Comparison of ENCODE assay signal across 15 cellular contexts in genomic region chr15:63264685-63265302, GRCh38. TPM values are rescaled to one million over a fixed set of nuclear protein-coding genes. Genes with fewer than 3 reads are reported as not detected.
DNase-seq lines count a peak whose midpoint lies in the region; ATAC-seq and TF ChIP-seq lines count a peak whose summit lies in the region.
"Had no signal": no experiment of that assay in that cellular context is flagged by ENCODE, and none has a peak within 500 bp of the region (broad histone marks: within the 10 kb centered on the region; RNA-seq: fewer than 3 reads in every experiment).

No MANE protein-coding gene starts in this region.

- H3K27ac ChIP-seq in SJCRH30 (peak overlapping the region; percentile 33), WERI-Rb-1 (no peak overlapping the region), uterus (no peak overlapping the region)
- H3K27ac ChIP-seq: 22Rv1 had no signal

- no peak overlapping the region for H3K4me3 Mint-ChIP-seq in activated CD4-positive, alpha-beta T cell treated with anti-CD3 and anti-CD28 coated beads for 36 hours
- H3K4me3 Mint-ChIP-seq: activated CD4-positive, alpha-beta memory T cell treated with anti-CD3 and anti-CD28 coated beads for 36 hours; activated T-helper 17 cell treated with anti-CD3 and anti-CD28 coated beads, Interleukin-2, amount 50 U/mL, for 72 hours; CD8-positive, alpha-beta memory T cell; stimulated activated naive CD8-positive, alpha-beta T cell treated with anti-CD3 and anti-CD28 coated beads, Interleukin-15, Interleukin-2, amounts not matched to agents 100 ng/mL and 50 ng/mL, for 24 hours had no signal

- POLR2A ChIA-PET in activated CD4-positive, alpha-beta T cell treated with anti-CD3 and anti-CD28 coated beads for 36 hours (lab: Charles Lee): interaction anchor here (0.5 to 0.6 kb wide), 2 partner anchors 47 to 175 kb away, joined by 3 to 5 read pairs; no protein-coding TSS in a partner anchor

- H3K27me3 Mint-ChIP-seq in activated CD4-positive, alpha-beta T cell treated with anti-CD3 and anti-CD28 coated beads for 36 hours: no peaks in the 10 kb centered on the region
- H3K27me3 Mint-ChIP-seq: activated CD4-positive, alpha-beta memory T cell treated with anti-CD3 and anti-CD28 coated beads for 36 hours; activated T-helper 17 cell treated with anti-CD3 and anti-CD28 coated beads, Interleukin-2, amount 50 U/mL, for 72 hours; CD8-positive, alpha-beta memory T cell; stimulated activated naive CD8-positive, alpha-beta T cell treated with anti-CD3 and anti-CD28 coated beads, Interleukin-15, Interleukin-2, amounts not matched to agents 100 ng/mL and 50 ng/mL, for 24 hours had no signal

- intact Hi-C loops in activated CD4-positive, alpha-beta T cell treated with anti-CD3 and anti-CD28 coated beads for 36 hours (cut with DNase I, micrococcal nuclease): no loop called here
- intact Hi-C loops in uterus (cut with DNase I; ENCODE audit: low total_unique reads): no loop called here

- H3K4me1 ChIP-seq in SJCRH30 (peaks cover 23% of the 10 kb centered on the region), skeletal muscle satellite cell (ENCODE audit: control insufficient read depth, insufficient read depth, low read length) (peaks cover 8% of the 10 kb centered on the region), uterus (no peaks in the 10 kb centered on the region)
- H3K4me1 ChIP-seq: HAP-1 had no signal

- ATAC-seq in activated CD4-positive, alpha-beta T cell treated with anti-CD3 and anti-CD28 coated beads for 36 hours: no peak
- ATAC-seq: activated T-helper 17 cell treated with anti-CD3 and anti-CD28 coated beads, Interleukin-2, amount 50 U/mL, for 72 hours had no signal

- CTCF ChIA-PET in activated CD4-positive, alpha-beta T cell treated with anti-CD3 and anti-CD28 coated beads for 36 hours (lab: Charles Lee): interaction anchor here (0.7 to 1.0 kb wide), 2 partner anchors 23 to 225 kb away, joined by 3 to 4 read pairs; no protein-coding TSS in a partner anchor

- DNase-seq in activated CD4-positive, alpha-beta T cell treated with anti-CD3 and anti-CD28 coated beads for 36 hours: no peak
- no peak for DNase-seq in activated CD4-positive, alpha-beta T cell treated with anti-CD3 and anti-CD28 coated beads, Interleukin-2, amount 50 U/mL, for 48 hours
- DNase-seq in SJCRH30 (peak; percentile 28 to 83), fibroblast of villous mesenchyme (ENCODE audit: low read depth) (peak; percentile 72), WERI-Rb-1 (no peak), uterus (no peak)
- DNase-seq in central memory CD4-positive, alpha-beta T cell: no peak
- DNase-seq: activated CD4-positive, alpha-beta memory T cell treated with anti-CD3 and anti-CD28 coated beads for 36 hours; CD8-positive, alpha-beta memory T cell; NCI-H1048 had no signal

- H3K27me3 ChIP-seq in SJCRH30 (no peaks in the 10 kb centered on the region), skeletal muscle satellite cell (ENCODE audit: control insufficient read depth, insufficient read depth, low read length) (no peaks in the 10 kb centered on the region), WERI-Rb-1 (ENCODE audit: insufficient read depth, low read depth, severe bottlenecking) (no peaks in the 10 kb centered on the region), uterus (no peaks in the 10 kb centered on the region)

- H3K36me3 Mint-ChIP-seq in activated CD4-positive, alpha-beta T cell treated with anti-CD3 and anti-CD28 coated beads for 36 hours (ENCODE audit: low read depth): peaks cover 58% of the 10 kb centered on the region

- no peaks in the 10 kb centered on the region for H3K4me1 Mint-ChIP-seq in activated CD4-positive, alpha-beta T cell treated with anti-CD3 and anti-CD28 coated beads for 36 hours

- peaks cover 12% of the 10 kb centered on the region for H3K36me3 ChIP-seq in SJCRH30
- peaks cover 30% of the 10 kb centered on the region for H3K36me3 ChIP-seq in skeletal muscle satellite cell (ENCODE audit: insufficient read depth, low read length)
- H3K36me3 ChIP-seq in WERI-Rb-1: peaks cover 11% of the 10 kb centered on the region
- H3K36me3 ChIP-seq in uterus: no peaks in the 10 kb centered on the region

- H3K9me3 Mint-ChIP-seq in activated CD4-positive, alpha-beta T cell treated with anti-CD3 and anti-CD28 coated beads for 36 hours (ENCODE audit: low read depth): no peaks in the 10 kb centered on the region
- H3K9me3 Mint-ChIP-seq: activated CD4-positive, alpha-beta memory T cell treated with anti-CD3 and anti-CD28 coated beads for 36 hours; activated T-helper 17 cell treated with anti-CD3 and anti-CD28 coated beads, Interleukin-2, amount 50 U/mL, for 72 hours; CD8-positive, alpha-beta memory T cell; stimulated activated naive CD8-positive, alpha-beta T cell treated with anti-CD3 and anti-CD28 coated beads, Interleukin-15, Interleukin-2, amounts not matched to agents 100 ng/mL and 50 ng/mL, for 24 hours had no signal

- H3K4me2 ChIP-seq in skeletal muscle satellite cell (ENCODE audit: low read length): no peak overlapping the region

- TF ChIP-seq CTCF in fibroblast of villous mesenchyme (IDR thresholded peaks at IDR 0.05; ENCODE audit: insufficient read depth, low read depth, low read length) (no peak), WERI-Rb-1 (IDR thresholded peaks at IDR 0.05; ENCODE audit: low read depth, low read length) (no peak), uterus (IDR thresholded peaks at IDR 0.05) (no peak)

- H3K4me3 ChIP-seq in SJCRH30: no peak overlapping the region
- H3K4me3 ChIP-seq in fibroblast of villous mesenchyme (ENCODE audit: low read depth, low read length): no peak overlapping the region
- no peak overlapping the region for H3K4me3 ChIP-seq in skeletal muscle satellite cell (ENCODE audit: low read length)
- H3K4me3 ChIP-seq in WERI-Rb-1 (ENCODE audit: low read depth, low read length): no peak overlapping the region
- H3K4me3 ChIP-seq in uterus: no peak overlapping the region
- H3K4me3 ChIP-seq: HAP-1 had no signal

- H3K27ac Mint-ChIP-seq in activated CD4-positive, alpha-beta T cell treated with anti-CD3 and anti-CD28 coated beads for 36 hours: peak overlapping the region; percentile 33
- H3K27ac Mint-ChIP-seq: activated CD4-positive, alpha-beta memory T cell treated with anti-CD3 and anti-CD28 coated beads for 36 hours; activated T-helper 17 cell treated with anti-CD3 and anti-CD28 coated beads, Interleukin-2, amount 50 U/mL, for 72 hours had no signal

- TF ChIP-seq POLR2A in uterus (IDR thresholded peaks at IDR 0.05): no peak

- H3K9ac ChIP-seq in skeletal muscle satellite cell (ENCODE audit: low read depth, low read length): peak overlapping the region; percentile 5

- no peaks in the 10 kb centered on the region for H3K9me3 ChIP-seq in SJCRH30 (replicated peaks)
- no peaks in the 10 kb centered on the region for H3K9me3 ChIP-seq in skeletal muscle satellite cell (replicated peaks; ENCODE audit: low read length)
- no peaks in the 10 kb centered on the region for H3K9me3 ChIP-seq in WERI-Rb-1 (ENCODE audit: severe bottlenecking)
- no peaks in the 10 kb centered on the region for H3K9me3 ChIP-seq in uterus
- H3K9me3 ChIP-seq: HAP-1 had no signal

RNA-seq across cellular contexts. Expression of gene APH1B, which starts 12.6 kb away (rescaled TPM):
- 1 to 10 TPM; 6.5 to 7.8 TPM for total RNA-seq in activated CD4-positive, alpha-beta T cell treated with anti-CD3 and anti-CD28 coated beads for 36 hours
- 13.3 and 15.2 TPM in 2 replicates for total RNA-seq in SJCRH30 (2014; rRNA removed; shearing (Covaris generic))
- total RNA-seq in fibroblast of villous mesenchyme (14.5 and 19.9 TPM in 2 replicates), uterus (10 to 100 TPM; 20.0 to 35.9 (median 27.2) TPM)
- total RNA-seq in skeletal muscle satellite cell (2012; rRNA removed): 9.4 and 16.0 TPM in 2 replicates

Comparison
In these comparisons a context has a peak if more than half of its experiments do, and no peak if none do; other contexts are left out.
1. DNase-seq: peak in SJCRH30 (2 of 2) and fibroblast of villous mesenchyme (single experiment); none in activated CD4-positive, alpha-beta T cell treated with anti-CD3 and anti-CD28 coated beads for 36 hours (single experiment), activated CD4-positive, alpha-beta T cell treated with anti-CD3 and anti-CD28 coated beads, Interleukin-2, amount 50 U/mL, for 48 hours (0 of 2), central memory CD4-positive, alpha-beta T cell (single experiment), WERI-Rb-1 (single experiment) and uterus (0 of 2).